Comparison of ENCODE assay signal across 8 cellular contexts in the genomic region with DNA sequence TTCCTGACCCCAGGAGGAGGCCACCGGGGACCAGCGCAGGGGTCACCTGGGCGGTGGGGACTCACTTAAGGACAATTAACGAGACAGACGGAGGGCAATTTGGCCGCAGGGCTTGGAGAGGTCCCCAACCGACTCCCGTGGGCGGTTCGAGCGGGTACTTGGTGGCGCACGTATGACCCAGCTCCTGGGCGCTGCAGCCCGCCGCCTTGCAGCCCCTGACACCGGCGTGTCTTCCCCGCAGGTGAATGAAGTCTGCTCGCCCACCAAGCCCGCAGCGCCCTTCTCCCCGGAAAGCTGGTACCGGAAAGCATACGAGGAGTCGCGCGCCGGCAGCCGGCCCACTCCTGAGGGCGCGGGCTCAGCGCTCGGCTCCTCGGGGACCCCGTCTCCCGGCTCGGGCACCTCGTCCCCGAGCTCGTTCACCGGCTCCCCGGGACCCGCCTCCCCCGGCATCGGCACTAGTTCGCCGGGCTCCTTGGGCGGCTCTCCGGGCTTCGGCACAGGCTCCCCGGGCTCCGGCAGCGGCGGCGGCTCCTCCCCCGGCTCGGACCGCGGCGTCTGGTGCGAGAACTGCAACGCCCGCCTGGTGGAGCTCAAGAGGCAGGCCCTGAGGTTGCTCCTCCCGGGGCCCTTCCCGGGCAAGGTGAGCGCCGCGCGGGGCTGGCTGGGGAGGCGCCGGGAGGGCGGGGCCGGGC. TPM values are rescaled to one million over a fixed set of nuclear protein-coding genes. Genes with fewer than 3 reads are reported as not detected.
DNase-seq lines count a peak whose midpoint lies in the region; ATAC-seq and TF ChIP-seq lines count a peak whose summit lies in the region.

No MANE protein-coding gene starts in this region.

- H3K4me1 ChIP-seq in Peyer's patch (peaks cover 3 to 40% (median 20%) of the 10 kb centered on the region in 4 donors), fibroblast of lung (ENCODE audit: control insufficient read depth, extremely low read depth, insufficient read depth, low read length) (peaks cover 6% of the 10 kb centered on the region)

- peak; percentile 95 for ATAC-seq in GM21717 (IDR thresholded peaks at IDR 0.05; ENCODE audit: unreplicated experiment)
- ATAC-seq in naive thymus-derived CD8-positive, alpha-beta T cell, result peak; percentile 83 to 84
- peak; percentile 89 for ATAC-seq in stimulated activated memory B cell treated with anti-CD40 and anti-IgM and Interleukin-4, amounts not matched to agents 10 μg/mL and 1 μg/mL and 100 μg/mL, for 72 hours

- H3K9me3 Mint-ChIP-seq in naive thymus-derived CD8-positive, alpha-beta T cell, result peaks cover 0 to 13% (median 7%) of the 10 kb centered on the region in 9 donors
- peaks cover 8% of the 10 kb centered on the region for H3K9me3 Mint-ChIP-seq in stimulated activated memory B cell treated with anti-CD40 and anti-IgM and Interleukin-4, amounts not matched to agents 10 μg/mL and 1 μg/mL and 100 μg/mL, for 72 hours

- H2AFZ ChIP-seq in fibroblast of lung (ENCODE audit: low read length), result peak overlapping the region; percentile 50

- H3K27me3 ChIP-seq in Peyer's patch (no peaks in the 10 kb centered on the region), fibroblast of lung (ENCODE audit: control insufficient read depth, insufficient read depth, low read length) (peaks cover 3% of the 10 kb centered on the region)

- DNase-seq in DMS153 treated with DMSO at 0.1 percent for 48 hours (lab: John Stamatoyannopoulos, UW; ENCODE audit: unreplicated experiment) (peak; percentile 97), Peyer's patch (peak; percentile 52 to 91 (median 90)), activated T-helper 1 cell treated with Interleukin-2 at 50 U/mL for 16 hours (ENCODE audit: low read depth) (peak; percentile 35), fibroblast of lung (ENCODE audit: low read depth in 2 of 2) (peak; percentile 69 to 71)
- peak; percentile 50 for DNase-seq in Jurkat, Clone E6-1 (ENCODE audit: low read depth, low spot score)
- peak; percentile 45 to 81 (median 70) for DNase-seq in naive thymus-derived CD8-positive, alpha-beta T cell

- no peak overlapping the region for H3K27ac Mint-ChIP-seq in naive thymus-derived CD8-positive, alpha-beta T cell
- H3K27ac Mint-ChIP-seq in stimulated activated memory B cell treated with anti-CD40 and anti-IgM and Interleukin-4, amounts not matched to agents 10 μg/mL and 1 μg/mL and 100 μg/mL, for 72 hours, result no peak overlapping the region

- peaks cover 9 to 30% (median 27%) of the 10 kb centered on the region in 4 donors for H3K4me1 Mint-ChIP-seq in naive thymus-derived CD8-positive, alpha-beta T cell
- H3K4me1 Mint-ChIP-seq in stimulated activated memory B cell treated with anti-CD40 and anti-IgM and Interleukin-4, amounts not matched to agents 10 μg/mL and 1 μg/mL and 100 μg/mL, for 72 hours, result peaks cover 35% of the 10 kb centered on the region

- peak; percentile 14 to 88 (median 74) for TF ChIP-seq CTCF in Peyer's patch (IDR thresholded peaks at IDR 0.05)
- peak; percentile 46 to 52 for TF ChIP-seq CTCF in fibroblast of lung (conservative IDR thresholded peaks at IDR 0.05 in 1 of 2, IDR thresholded peaks at IDR 0.05 in 1 of 2; ENCODE audit: low read depth in 1 of 2, low read length in 2 of 2)

- peak overlapping the region; percentile 68 to 86 (median 84) for H3K4me3 Mint-ChIP-seq in naive thymus-derived CD8-positive, alpha-beta T cell
- peak overlapping the region; percentile 77 for H3K4me3 Mint-ChIP-seq in stimulated activated memory B cell treated with anti-CD40 and anti-IgM and Interleukin-4, amounts not matched to agents 10 μg/mL and 1 μg/mL and 100 μg/mL, for 72 hours

- H3K27me3 Mint-ChIP-seq in naive thymus-derived CD8-positive, alpha-beta T cell, result peaks cover 26 to 67% (median 51%) of the 10 kb centered on the region in 5 donors
- peaks cover 57% of the 10 kb centered on the region for H3K27me3 Mint-ChIP-seq in stimulated activated memory B cell treated with anti-CD40 and anti-IgM and Interleukin-4, amounts not matched to agents 10 μg/mL and 1 μg/mL and 100 μg/mL, for 72 hours

- peak overlapping the region; percentile 52 for H3K9ac ChIP-seq in fibroblast of lung (ENCODE audit: insufficient read depth, low read length)

- no peaks in the 10 kb centered on the region for H3K36me3 ChIP-seq in Peyer's patch
- no peaks in the 10 kb centered on the region for H3K36me3 ChIP-seq in fibroblast of lung (ENCODE audit: control insufficient read depth, insufficient read depth, low read length)

- H3K4me2 ChIP-seq in fibroblast of lung (ENCODE audit: extremely low read depth, insufficient read depth, low read length), result peak overlapping the region; percentile 88

- peak overlapping the region in 1 of 4 donors; percentile 17 for H3K27ac ChIP-seq in Peyer's patch
- H3K27ac ChIP-seq in fibroblast of lung (ENCODE audit: insufficient read depth, low read length), result no peak overlapping the region

- TF ChIP-seq POLR2A in Peyer's patch (IDR thresholded peaks at IDR 0.05), result no peak

- POLR2A ChIA-PET in naive thymus-derived CD8-positive, alpha-beta T cell (lab: Charles Lee), result interaction anchor here (0.6 kb wide), 1 partner anchor 698 kb away, joined by 3 read pairs; no protein-coding TSS in a partner anchor

- H3K9me3 ChIP-seq in Peyer's patch (no peaks in the 10 kb centered on the region), fibroblast of lung (ENCODE audit: control insufficient read depth, insufficient read depth, low read depth, low read length) (no peaks in the 10 kb centered on the region)

- H3K4me3 ChIP-seq in Jurkat, Clone E6-1 (ENCODE audit: low read length), result peak overlapping the region; percentile 43
- H3K4me3 ChIP-seq in Peyer's patch (peak overlapping the region; percentile 33 to 67 (median 58)), fibroblast of lung (replicated peaks in 1 of 4; ENCODE audit: control extremely low read depth in 1 of 4, insufficient read depth in 1 of 4, low read depth in 3 of 4, low read length in 4 of 4) (peak overlapping the region; percentile 44 to 78 (median 60))

- H3K36me3 Mint-ChIP-seq in naive thymus-derived CD8-positive, alpha-beta T cell, result peaks cover 0 to 2% (median 0%) of the 10 kb centered on the region in 3 donors
- H3K36me3 Mint-ChIP-seq in stimulated activated memory B cell treated with anti-CD40 and anti-IgM and Interleukin-4, amounts not matched to agents 10 μg/mL and 1 μg/mL and 100 μg/mL, for 72 hours, result no peaks in the 10 kb centered on the region

- H3K79me2 ChIP-seq in fibroblast of lung (ENCODE audit: control insufficient read depth, insufficient read depth, low read length), result no peaks in the 10 kb centered on the region

- H4K20me1 ChIP-seq in fibroblast of lung (ENCODE audit: control insufficient read depth, extremely low read depth, insufficient read depth, low read length), result no peaks in the 10 kb centered on the region

RNA-seq across cellular contexts. Expression of a gene that starts 1.4 kb away (rescaled TPM):
- polyA plus RNA-seq in Jurkat, Clone E6-1 (2012; ENCODE audit: insufficient read depth, insufficient read length), result 0.26 TPM
- total RNA-seq in Peyer's patch (1 to 10 TPM in 2 of 4 donors, under 1 TPM in 2; 0.70 to 1.6 (median 1.1) TPM), fibroblast of lung (6.1 and 6.9 TPM in 2 replicates)
- 0.90 and 5.3 TPM in 2 replicates for polyA plus RNA-seq in fibroblast of lung
- polyA plus RNA-seq in fibroblast of lung (2012), result 1.9 and 16.8 TPM in 2 replicates
- polyA minus RNA-seq in fibroblast of lung (ENCODE audit: low replicate concordance), result 3.9 and 28.5 TPM in 2 replicates
- total RNA-seq in naive thymus-derived CD8-positive, alpha-beta T cell, result under 1 TPM; 0.08 to 0.16 TPM
- polyA plus RNA-seq in naive thymus-derived CD8-positive, alpha-beta T cell, result not detected

Comparison
In these comparisons a context has a peak if more than half of its experiments do, and no peak if none do; other contexts are left out.
1. DNase-seq: peak in every context shown above with its lines; median percentile 97 in DMS153 treated with DMSO at 0.1 percent for 48 hours; 90 in Peyer's patch; 70 in fibroblast of lung; 70 in naive thymus-derived CD8-positive, alpha-beta T cell; 50 in Jurkat, Clone E6-1; 35 in activated T-helper 1 cell treated with Interleukin-2 at 50 U/mL for 16 hours.